ENCODE assay signal across 23 cellular contexts in the genomic region with DNA sequence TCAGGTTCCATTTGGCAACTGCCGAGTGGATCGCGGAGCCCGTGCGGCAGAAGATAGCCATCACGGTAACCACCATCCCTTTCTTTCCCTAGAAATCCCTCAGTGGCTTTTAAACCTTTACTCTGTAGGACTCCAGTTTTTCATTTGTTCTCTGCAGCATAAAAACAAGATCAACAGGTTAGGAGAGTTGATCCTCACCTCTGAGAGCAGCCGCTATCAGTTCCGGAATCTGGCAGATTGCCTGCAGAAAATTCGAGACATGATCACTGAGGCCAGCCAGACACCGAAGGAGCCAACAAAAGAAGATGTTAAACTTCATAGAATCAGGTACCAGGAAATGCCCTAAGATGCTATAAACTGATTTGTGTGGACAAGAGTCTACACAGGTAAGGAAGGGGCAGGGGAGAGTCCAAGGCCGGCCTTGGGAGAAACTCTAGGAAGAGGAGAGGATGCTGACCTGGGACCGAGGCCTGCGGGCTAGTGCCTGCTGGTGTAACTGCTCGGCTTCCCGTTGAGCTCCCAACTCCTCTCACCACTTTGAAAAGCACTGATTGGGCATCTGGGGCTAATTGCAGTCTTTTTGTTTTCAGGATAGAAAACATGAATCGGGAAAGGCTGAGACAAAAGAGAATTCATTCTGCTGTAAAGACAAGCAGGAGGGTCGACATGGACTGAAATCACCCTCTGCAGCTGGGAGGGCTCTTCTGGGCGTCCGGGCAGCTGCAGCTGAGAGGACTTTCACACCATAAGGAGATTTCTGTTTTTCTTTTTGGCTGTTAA. TPM values are rescaled to one million over a fixed set of nuclear protein-coding genes. Genes with fewer than 3 reads are reported as not detected.
DNase-seq lines count a peak whose midpoint lies in the region; ATAC-seq, FAIRE-seq and TF ChIP-seq lines count a peak whose summit lies in the region.
"Had no signal": no experiment of that assay in that cellular context is flagged by ENCODE, and none has a peak within 500 bp of the region (broad histone marks: within the 10 kb centered on the region; RNA-seq: fewer than 3 reads in every experiment).

No MANE protein-coding gene starts in this region.

- CTCF ChIA-PET in IMR-90 (lab: Yijun Ruan, JAX): no interaction called here
- CTCF ChIA-PET in activated CD4-positive, alpha-beta T cell treated with anti-CD3 and anti-CD28 coated beads for 36 hours (lab: Charles Lee): interaction anchor here (1.6 kb wide), 1 partner anchor 59 kb away, joined by 8 read pairs; no protein-coding TSS in a partner anchor

- peaks cover 11% of the 10 kb centered on the region for H3K4me1 Mint-ChIP-seq in activated CD4-positive, alpha-beta T cell treated with anti-CD3 and anti-CD28 coated beads for 36 hours
- H3K4me1 Mint-ChIP-seq: endodermal cell had no signal

- peaks cover 31% of the 10 kb centered on the region for H3K36me3 ChIP-seq in IMR-90 (ENCODE audit: control insufficient read depth, insufficient read depth, low read length)

- intact Hi-C loops in IMR-90 (cut with micrococcal nuclease): no loop called here
- intact Hi-C loops in activated CD4-positive, alpha-beta T cell treated with anti-CD3 and anti-CD28 coated beads for 36 hours (cut with DNase I, micrococcal nuclease): no loop called here

- H3K14ac ChIP-seq in IMR-90 (replicated peaks; ENCODE audit: low read depth, low read length): no peak overlapping the region

- no peak overlapping the region for H2BK15ac ChIP-seq in IMR-90 (ENCODE audit: low read depth, low read length)

- H3K27me3 Mint-ChIP-seq in activated CD4-positive, alpha-beta T cell treated with anti-CD3 and anti-CD28 coated beads for 36 hours: no peaks in the 10 kb centered on the region
- H3K27me3 Mint-ChIP-seq: activated naive CD4-positive, alpha-beta T cell treated with anti-CD3 and anti-CD28 coated beads, Interleukin-2, amount 50 U/mL, for 24 hours; activated T-helper 17 cell treated with anti-CD3 and anti-CD28 coated beads, Interleukin-2, amount 50 U/mL, for 72 hours; naive thymus-derived CD4-positive, alpha-beta T cell had no signal

- dilution Hi-C loops in IMR-90 (cut with HindIII; ENCODE audit: low sequenced_read_pairs, unreplicated experiment): no loop called here

- H3K4me3 ChIP-seq in IMR-90 (ENCODE audit: insufficient read depth, low read depth, low read length): no peak overlapping the region
- H3K4me3 ChIP-seq: esophagus muscularis mucosa, upper lobe of right lung had no signal

- H4K5ac ChIP-seq in IMR-90 (ENCODE audit: low read depth, low read length): no peak overlapping the region

- H3K27ac ChIP-seq in IMR-90 (ENCODE audit: insufficient read depth, low read length) (no peak overlapping the region), angular gyrus (ENCODE audit: low read depth, low read length) (peak overlapping the region; percentile 89)
- H3K27ac ChIP-seq: esophagus muscularis mucosa, foreskin keratinocyte, upper lobe of right lung had no signal

- 95% methylated on average over 4 of the region's 19 CpGs; no CpG with 5 or more reads in 1 of the 2 experiments for WGBS in IMR-90 (ENCODE audit: extremely low coverage in 2 of 2, insufficient read length in 1 of 2), 2 experiments

- H4K8ac ChIP-seq in IMR-90 (ENCODE audit: low read depth in 2 of 2, low read length in 2 of 2): no peak overlapping the region

- TF ChIP-seq POLR2A in IMR-90 (IDR thresholded peaks at IDR 0.05; ENCODE audit: low read depth, low read length) (no peak), GM12892 (IDR thresholded peaks at IDR 0.05; ENCODE audit: low read depth, low read length) (no peak)

- no peak overlapping the region for H3K23ac ChIP-seq in IMR-90 (ENCODE audit: low read depth, low read length)

- no peak overlapping the region for H2BK20ac ChIP-seq in IMR-90 (ENCODE audit: low read depth, low read length)

- no peak for DNase-seq in IMR-90
- DNase-seq in inferior parietal cortex (ENCODE audit: extremely low spot score): peak; percentile 54
- DNase-seq in superior temporal gyrus (ENCODE audit: extremely low spot score): peak; percentile 73
- no peak for DNase-seq in activated CD4-positive, alpha-beta T cell treated with anti-CD3 and anti-CD28 coated beads for 36 hours
- no peak for DNase-seq in GM12892 (ENCODE audit: insufficient read length)
- DNase-seq in NAMALWA (ENCODE audit: low spot score): no peak
- DNase-seq: activated CD8-positive, alpha-beta memory T cell treated with anti-CD3 and anti-CD28 coated beads, Interleukin-2, amount 50 U/mL, for 4 hours; cortex of kidney; endodermal cell; foreskin keratinocyte; Karpas-422; MV-4-11; naive thymus-derived CD4-positive, alpha-beta T cell; NCI-H1694; occipital lobe; retina; SHP77; small intestine; upper lobe of right lung had no signal

- no peak overlapping the region for H4K91ac ChIP-seq in IMR-90 (ENCODE audit: insufficient read depth, low read depth, low read length)

- POLR2A ChIA-PET in IMR-90 (lab: Charles Lee; ENCODE audit: unreplicated experiment): no interaction called here
- POLR2A ChIA-PET in activated CD4-positive, alpha-beta T cell treated with anti-CD3 and anti-CD28 coated beads for 36 hours (lab: Charles Lee): no interaction called here

- no peak for TF ChIP-seq RAD21 in IMR-90 (IDR thresholded peaks at IDR 0.05; ENCODE audit: low read length)

- no peak overlapping the region for H2AK5ac ChIP-seq in IMR-90 (ENCODE audit: low read depth, low read length)

- no peak overlapping the region for H3K56ac ChIP-seq in IMR-90 (ENCODE audit: extremely low read depth, insufficient read depth, low read length)

- no peak for TF ChIP-seq CTCF in IMR-90 (conservative IDR thresholded peaks at IDR 0.05; ENCODE audit: low read depth, low read length)

- H3K4ac ChIP-seq in IMR-90 (ENCODE audit: low read depth, low read length): no peak overlapping the region

- H3K4me1 ChIP-seq in IMR-90 (ENCODE audit: control insufficient read depth, insufficient read depth, low read length): no peaks in the 10 kb centered on the region
- H3K4me1 ChIP-seq: esophagus muscularis mucosa, foreskin keratinocyte, upper lobe of right lung had no signal

- no peaks in the 10 kb centered on the region for H3K27me3 ChIP-seq in IMR-90 (ENCODE audit: control insufficient read depth, insufficient read depth, low read length)
- H3K27me3 ChIP-seq: esophagus muscularis mucosa, foreskin keratinocyte, upper lobe of right lung had no signal

- FAIRE-seq in GM12892 (lab: Jason Lieb, UNC): no peak
- FAIRE-seq: small intestine had no signal

- H4K20me1 ChIP-seq in IMR-90 (ENCODE audit: insufficient read depth, low read length): no peaks in the 10 kb centered on the region

- no peak overlapping the region for H3K18ac ChIP-seq in IMR-90 (ENCODE audit: low read depth, low read length)

- no peak overlapping the region for H3K4me2 ChIP-seq in IMR-90 (ENCODE audit: low read depth, low read length)

- H3K9me1 ChIP-seq in IMR-90 (ENCODE audit: insufficient read depth, low read length): no peaks in the 10 kb centered on the region; the same call in 1 of the 2 replicates

- H3K9me3 ChIP-seq in IMR-90 (ENCODE audit: control insufficient read depth, insufficient read depth, low read length): no peaks in the 10 kb centered on the region
- H3K9me3 ChIP-seq: esophagus muscularis mucosa, upper lobe of right lung had no signal

- H3K36me3 Mint-ChIP-seq in activated CD4-positive, alpha-beta T cell treated with anti-CD3 and anti-CD28 coated beads for 36 hours (ENCODE audit: low read depth): peaks cover 46% of the 10 kb centered on the region

- no peak overlapping the region for H2AFZ ChIP-seq in IMR-90 (replicated peaks; ENCODE audit: low read length, poor library complexity)

- H3K4me3 Mint-ChIP-seq in activated CD4-positive, alpha-beta T cell treated with anti-CD3 and anti-CD28 coated beads for 36 hours: no peak overlapping the region
- H3K4me3 Mint-ChIP-seq: activated naive CD4-positive, alpha-beta T cell treated with anti-CD3 and anti-CD28 coated beads, Interleukin-2, amount 50 U/mL, for 24 hours; activated T-helper 17 cell treated with anti-CD3 and anti-CD28 coated beads, Interleukin-2, amount 50 U/mL, for 72 hours; endodermal cell; naive thymus-derived CD4-positive, alpha-beta T cell had no signal

- H3K79me1 ChIP-seq in IMR-90 (ENCODE audit: low read depth in 1 of 2, low read length in 2 of 2): peaks cover 0 to 18% of the 10 kb centered on the region in 2 experiments; a peak in 2 of 4 replicates

- H2AK9ac ChIP-seq in IMR-90 (replicated peaks; ENCODE audit: low read depth, low read length, poor library complexity): no peak overlapping the region

- no peak overlapping the region for H2BK5ac ChIP-seq in IMR-90 (ENCODE audit: low read depth, low read length, poor library complexity, severe bottlenecking)

- BruUV-seq in IMR-90 (replicated peaks; lab: Mats Ljungman, UMichigan): TSS peak; percentile 69

- no peak for ATAC-seq in IMR-90 (ENCODE audit: low read depth)
- ATAC-seq in activated CD4-positive, alpha-beta T cell treated with anti-CD3 and anti-CD28 coated beads for 36 hours: no peak
- ATAC-seq: activated T-helper 17 cell treated with anti-CD3 and anti-CD28 coated beads, Interleukin-2, amount 50 U/mL, for 72 hours; foreskin keratinocyte; naive thymus-derived CD4-positive, alpha-beta T cell; upper lobe of right lung had no signal

- no peaks in the 10 kb centered on the region for H3K9me3 Mint-ChIP-seq in activated CD4-positive, alpha-beta T cell treated with anti-CD3 and anti-CD28 coated beads for 36 hours (ENCODE audit: low read depth)
- H3K9me3 Mint-ChIP-seq: activated naive CD4-positive, alpha-beta T cell treated with anti-CD3 and anti-CD28 coated beads, Interleukin-2, amount 50 U/mL, for 24 hours; activated T-helper 17 cell treated with anti-CD3 and anti-CD28 coated beads, Interleukin-2, amount 50 U/mL, for 72 hours; naive thymus-derived CD4-positive, alpha-beta T cell had no signal

- H2BK120ac ChIP-seq in IMR-90 (ENCODE audit: low read depth, low read length): no peak overlapping the region

- in situ Hi-C loops in IMR-90 (cut with MboI; ENCODE audit: low sequenced_read_pairs): no loop called here

- H3K27ac Mint-ChIP-seq in activated CD4-positive, alpha-beta T cell treated with anti-CD3 and anti-CD28 coated beads for 36 hours: no peak overlapping the region
- H3K27ac Mint-ChIP-seq: activated T-helper 17 cell treated with anti-CD3 and anti-CD28 coated beads, Interleukin-2, amount 50 U/mL, for 72 hours; endodermal cell; naive thymus-derived CD4-positive, alpha-beta T cell had no signal

- no peak overlapping the region for H3K9ac ChIP-seq in IMR-90 (ENCODE audit: low read depth, low read length)

RNA-seq across cellular contexts. Expression of a gene that starts 8.1 kb away (rescaled TPM):
- total RNA-seq in IMR-90 (2012; rRNA removed): 42.5 and 53.9 TPM in 2 replicates
- 49.0 and 53.0 TPM in 2 replicates for polyA plus RNA-seq in IMR-90 (2012; rRNA removed)
- 72.6 and 78.2 TPM in 2 replicates for polyA plus RNA-seq in IMR-90 (2012; cell fraction: cytosol; rRNA removed)
- polyA plus RNA-seq in IMR-90 (2012; cell fraction: nucleus; rRNA removed; ENCODE audit: low replicate concordance): 21.8 and 25.5 TPM in 2 replicates
- total RNA-seq in activated CD4-positive, alpha-beta T cell treated with anti-CD3 and anti-CD28 coated beads for 36 hours: 10 to 100 TPM; 64.6 to 66.5 TPM
- polyA plus RNA-seq in GM12892 (2012; ENCODE audit: missing spikeins): 40.0 TPM

RNA-seq across cellular contexts. Expression of a gene that starts 26.2 kb away (rescaled TPM):
- total RNA-seq in IMR-90 (2012; rRNA removed): 365 and 373 TPM in 2 replicates
- polyA plus RNA-seq in IMR-90 (2012; rRNA removed): 331 and 425 TPM in 2 replicates
- polyA plus RNA-seq in IMR-90 (2012; cell fraction: cytosol; rRNA removed): 109 and 263 TPM in 2 replicates
- polyA plus RNA-seq in IMR-90 (2012; cell fraction: nucleus; rRNA removed; ENCODE audit: low replicate concordance): 38.0 and 159 TPM in 2 replicates
- 100 to 1,000 TPM; 194 to 237 TPM for total RNA-seq in activated CD4-positive, alpha-beta T cell treated with anti-CD3 and anti-CD28 coated beads for 36 hours
- polyA plus RNA-seq in GM12892 (2012; ENCODE audit: missing spikeins): 366 TPM

RNA-seq across cellular contexts. Expression of a gene that starts 26.5 kb away (rescaled TPM):
- total RNA-seq in IMR-90 (2012; rRNA removed): 9.1 and 9.4 TPM in 2 replicates
- 18.3 and 18.4 TPM in 2 replicates for polyA plus RNA-seq in IMR-90 (2012; rRNA removed)
- 10.8 and 16.4 TPM in 2 replicates for polyA plus RNA-seq in IMR-90 (2012; cell fraction: cytosol; rRNA removed)
- polyA plus RNA-seq in IMR-90 (2012; cell fraction: nucleus; rRNA removed; ENCODE audit: low replicate concordance): 9.9 and 12.6 TPM in 2 replicates
- total RNA-seq in activated CD4-positive, alpha-beta T cell treated with anti-CD3 and anti-CD28 coated beads for 36 hours: 10 to 100 TPM; 15.3 to 16.7 TPM
- 9.9 TPM for polyA plus RNA-seq in GM12892 (2012; ENCODE audit: missing spikeins)

RNA-seq across cellular contexts. Expression of a gene that starts 33.1 kb away (rescaled TPM):
- total RNA-seq in IMR-90 (2012; rRNA removed): 5.6 and 5.7 TPM in 2 replicates
- polyA plus RNA-seq in IMR-90 (2012; rRNA removed): 18.9 and 23.2 TPM in 2 replicates
- 14.2 and 21.1 TPM in 2 replicates for polyA plus RNA-seq in IMR-90 (2012; cell fraction: cytosol; rRNA removed)
- polyA plus RNA-seq in IMR-90 (2012; cell fraction: nucleus; rRNA removed; ENCODE audit: low replicate concordance): 12.6 and 30.3 TPM in 2 replicates
- under 1 TPM; 0.89 to 0.91 TPM for total RNA-seq in activated CD4-positive, alpha-beta T cell treated with anti-CD3 and anti-CD28 coated beads for 36 hours
- polyA plus RNA-seq in GM12892 (2012; ENCODE audit: missing spikeins): not detected
- polyA plus RNA-seq: naive thymus-derived CD4-positive, alpha-beta T cell had no signal

RNA-seq across cellular contexts. Expression of a gene that starts 48.0 kb away (rescaled TPM):
- total RNA-seq in IMR-90 (2012; rRNA removed): 0.18 and 0.56 TPM in 2 replicates
- polyA plus RNA-seq in IMR-90 (2012; rRNA removed): 1.7 and 2.7 TPM in 2 replicates
- polyA plus RNA-seq in IMR-90 (2012; cell fraction: cytosol; rRNA removed): 0.27 and 2.5 TPM in 2 replicates
- polyA plus RNA-seq in IMR-90 (2012; cell fraction: nucleus; rRNA removed; ENCODE audit: low replicate concordance): 6.8 and 10.5 TPM in 2 replicates
- total RNA-seq in activated CD4-positive, alpha-beta T cell treated with anti-CD3 and anti-CD28 coated beads for 36 hours: 1 to 10 TPM; 1.6 TPM
- polyA plus RNA-seq in GM12892 (2012; ENCODE audit: missing spikeins): 0.49 TPM

Comparison
In these comparisons a context has a peak if more than half of its experiments do, and no peak if none do; other contexts are left out.
1. DNase-seq: peak in inferior parietal cortex (single experiment) and superior temporal gyrus (single experiment); none in IMR-90 (single experiment), activated CD4-positive, alpha-beta T cell treated with anti-CD3 and anti-CD28 coated beads for 36 hours (single experiment), GM12892 (single experiment) and NAMALWA (single experiment).